Comparison of ENCODE assay signal across 8 cellular contexts in the genomic region with DNA sequence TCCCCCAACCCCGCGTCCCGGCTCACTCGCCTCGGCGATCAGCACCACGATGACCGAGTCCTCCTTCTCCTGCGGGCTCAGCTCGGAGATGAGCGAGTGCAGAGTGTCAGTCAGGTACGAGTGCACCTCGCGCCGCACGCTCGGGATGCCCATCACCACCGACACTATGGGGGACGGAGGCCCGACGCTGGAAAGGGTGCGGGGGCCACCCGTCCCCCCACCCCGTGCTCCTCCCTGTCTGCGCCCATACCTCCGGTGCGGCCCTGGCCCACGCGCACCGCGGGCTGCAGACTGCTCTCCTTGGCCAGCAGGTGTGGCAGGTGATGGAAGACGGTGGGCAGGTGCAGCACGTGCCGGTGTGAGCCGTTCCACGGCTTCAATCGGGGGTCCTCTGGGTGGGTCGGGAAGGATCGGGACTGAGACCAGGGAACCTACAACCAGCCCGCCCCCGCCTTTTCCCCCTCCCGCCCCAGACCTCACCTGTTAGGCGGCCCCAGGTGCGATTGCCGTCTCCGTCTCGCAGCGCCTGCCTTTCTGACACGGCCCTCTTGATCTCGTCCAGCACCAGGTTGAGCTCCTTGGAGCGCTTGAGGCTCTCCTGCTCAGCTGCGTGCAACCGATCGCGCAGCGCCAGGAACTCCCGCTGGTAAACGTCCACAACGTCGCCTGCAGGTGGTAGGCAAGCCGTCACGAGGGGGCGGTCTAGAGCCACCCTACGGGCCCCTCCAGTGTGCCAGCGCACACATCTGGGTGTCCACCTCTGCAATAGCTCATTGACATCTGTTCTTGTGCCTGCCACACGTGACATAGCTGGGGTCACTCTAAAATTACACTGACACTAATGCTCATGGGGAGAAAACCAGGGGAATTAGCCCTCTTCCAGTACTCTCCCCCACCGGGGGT. TPM values are rescaled to one million over a fixed set of nuclear protein-coding genes. Genes with fewer than 3 reads are reported as not detected.
DNase-seq lines count a peak whose midpoint lies in the region; ATAC-seq and TF ChIP-seq lines count a peak whose summit lies in the region.

No MANE protein-coding gene starts in this region.

- no peaks in the 10 kb centered on the region for H3K27me3 ChIP-seq in OCI-LY3 (ENCODE audit: low read depth, low read length)
- H3K27me3 ChIP-seq in left ventricle myocardium inferior (ENCODE audit: low read depth) = no peaks in the 10 kb centered on the region

- intact Hi-C loops in left ventricle myocardium inferior (cut with micrococcal nuclease) = no loop called here

- H3K9me3 ChIP-seq in OCI-LY3 (ENCODE audit: insufficient read depth, low read length) (no peaks in the 10 kb centered on the region), left ventricle myocardium inferior (replicated peaks) (no peaks in the 10 kb centered on the region)

- H3K79me2 ChIP-seq in OCI-LY3 (ENCODE audit: low read length) = peaks cover 28% of the 10 kb centered on the region

- H3K27ac ChIP-seq in OCI-LY3 (ENCODE audit: low read length) = no peak overlapping the region
- H3K27ac ChIP-seq in left ventricle myocardium inferior (replicated peaks) = no peak overlapping the region

- peak; percentile 44 for DNase-seq in AG10803 (ENCODE audit: low read depth)
- DNase-seq in activated naive CD4-positive, alpha-beta T cell (lab: John Stamatoyannopoulos, UW) = peak; percentile 51 to 83 (median 74)
- peak; percentile 74 for DNase-seq in left ventricle myocardium inferior
- peak; percentile 70 to 80 (median 78) for DNase-seq in stimulated activated CD4-positive, alpha-beta T cell treated with anti-CD3 and anti-CD28 coated beads, Interleukin-1b, Interleukin-23, amount 100 ng/mL, for 24 hours (ENCODE audit: low read depth in 4 of 4, low spot score in 1 of 4)
- no peak for DNase-seq in DMS79 treated with DMSO at 0.1 percent for 48 hours (lab: John Stamatoyannopoulos, UW)
- no peak for DNase-seq in NCI-H2081 treated with DMSO at 0.1 percent for 48 hours (lab: John Stamatoyannopoulos, UW)

- no peak overlapping the region for H2AFZ ChIP-seq in OCI-LY3 (ENCODE audit: low read depth, low read length)

- peaks cover 21% of the 10 kb centered on the region for H3K36me3 ChIP-seq in OCI-LY3 (replicated peaks; ENCODE audit: low read depth, low read length)
- H3K36me3 ChIP-seq in left ventricle myocardium inferior = peaks cover 41% of the 10 kb centered on the region

- H3K4me3 ChIP-seq in AG10803 (ENCODE audit: low read length) (no peak overlapping the region), OCI-LY3 (ENCODE audit: low read length) (no peak overlapping the region), left ventricle myocardium inferior (no peak overlapping the region)

- H3K4me1 ChIP-seq in OCI-LY3 (ENCODE audit: low read length) (peaks cover 24% of the 10 kb centered on the region), left ventricle myocardium inferior (peaks cover 63% of the 10 kb centered on the region)

- H4K20me1 ChIP-seq in OCI-LY3 (ENCODE audit: insufficient read depth, low read length) = peaks cover 16% of the 10 kb centered on the region

- H3K4me2 ChIP-seq in OCI-LY3 (ENCODE audit: low read length) = no peak overlapping the region

- peak; percentile 30 for ATAC-seq in GM21717 (IDR thresholded peaks at IDR 0.05; ENCODE audit: unreplicated experiment)

- TF ChIP-seq CTCF in AG10803 (conservative IDR thresholded peaks at IDR 0.05; ENCODE audit: low read length) (peak; percentile 56), OCI-LY3 (IDR thresholded peaks at IDR 0.05; ENCODE audit: low read depth, low read length) (peak; percentile 71), left ventricle myocardium inferior (IDR thresholded peaks at IDR 0.05; ENCODE audit: borderline replicate concordance) (peak; percentile 70)

- no peak overlapping the region for H3K9ac ChIP-seq in OCI-LY3 (ENCODE audit: low read length)

RNA-seq across cellular contexts. Expression of a gene that starts 5.1 kb away (rescaled TPM):
- 98.7 TPM for total RNA-seq in left ventricle myocardium inferior

RNA-seq across cellular contexts. Expression of a gene that starts 7.8 kb away (rescaled TPM):
- total RNA-seq in left ventricle myocardium inferior = 10.9 TPM

RNA-seq across cellular contexts. Expression of a gene that starts 19.1 kb away (rescaled TPM):
- 438 TPM for total RNA-seq in left ventricle myocardium inferior

RNA-seq across cellular contexts. Expression of a gene that starts 57.1 kb away (rescaled TPM):
- total RNA-seq in left ventricle myocardium inferior = 13.1 TPM

Comparison
In these comparisons a context has a peak if more than half of its experiments do, and no peak if none do; other contexts are left out.
1. DNase-seq: peak in AG10803 (single experiment), activated naive CD4-positive, alpha-beta T cell (4 of 4), left ventricle myocardium inferior (single experiment) and stimulated activated CD4-positive, alpha-beta T cell treated with anti-CD3 and anti-CD28 coated beads, Interleukin-1b, Interleukin-23, amount 100 ng/mL, for 24 hours (4 of 4); none in DMS79 treated with DMSO at 0.1 percent for 48 hours (single experiment) and NCI-H2081 treated with DMSO at 0.1 percent for 48 hours (single experiment).
2. Peak in every context shown above with its lines, with median percentiles within 50 percentile points of each other: CTCF ChIP-seq.